Comparison of ENCODE assay signal across 15 cellular contexts in the genomic region with DNA sequence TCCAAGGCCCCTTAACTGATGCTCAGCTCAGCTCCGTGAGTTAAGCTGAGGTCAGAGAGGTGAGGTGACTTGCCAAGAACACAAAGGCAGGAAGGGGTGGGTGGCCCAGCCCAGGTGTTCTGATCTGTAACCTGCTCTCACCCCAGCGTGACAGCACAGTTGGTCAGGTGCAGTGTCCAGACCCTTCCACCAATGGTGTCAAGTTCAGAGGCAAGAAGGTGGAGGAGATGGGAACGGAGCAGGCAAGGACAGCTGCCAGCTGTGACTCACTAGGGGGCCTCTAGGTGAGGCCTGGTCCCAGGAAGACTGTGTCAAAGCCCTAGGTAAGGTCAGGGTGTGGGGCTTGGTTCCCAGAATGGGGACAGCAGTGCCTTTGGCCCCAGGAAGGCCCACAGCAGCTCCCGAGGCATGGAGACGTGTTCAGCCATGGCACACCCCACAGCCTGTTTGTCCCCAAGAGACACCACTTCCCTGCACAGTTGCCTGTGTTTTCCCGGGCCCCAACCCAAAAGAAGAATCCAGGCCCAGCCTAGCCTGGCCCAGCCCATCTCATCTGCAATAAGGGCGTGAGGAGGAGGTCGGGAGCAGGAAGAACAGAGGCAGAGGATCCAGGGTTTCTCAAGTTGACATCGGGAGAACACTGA. TPM values are rescaled to one million over a fixed set of nuclear protein-coding genes. Genes with fewer than 3 reads are reported as not detected.
"Had no signal": no experiment of that assay in that cellular context is flagged by ENCODE, and none has a peak within 500 bp of the region (broad histone marks: within the 10 kb centered on the region; RNA-seq: fewer than 3 reads in every experiment).

No MANE protein-coding gene starts in this region.

- H3K27ac Mint-ChIP-seq: activated naive CD4-positive, alpha-beta T cell treated with anti-CD3 and anti-CD28 coated beads for 36 hours; activated naive CD8-positive, alpha-beta T cell treated with anti-CD3 and anti-CD28 coated beads, Interleukin-2, amount 50 U/mL, for 24 hours; stimulated activated naive CD8-positive, alpha-beta T cell treated with anti-CD3 and anti-CD28 coated beads, Interleukin-15, Interleukin-2, amounts not matched to agents 100 ng/mL and 50 ng/mL, for 24 hours; WTC11 had no signal

- H3K4me1 ChIP-seq: breast epithelium, upper lobe of right lung had no signal

- H3K9me3 Mint-ChIP-seq: activated naive CD4-positive, alpha-beta T cell treated with anti-CD3 and anti-CD28 coated beads for 36 hours; activated naive CD8-positive, alpha-beta T cell treated with anti-CD3 and anti-CD28 coated beads, Interleukin-2, amount 50 U/mL, for 24 hours; naive thymus-derived CD4-positive, alpha-beta T cell; stimulated activated naive CD8-positive, alpha-beta T cell treated with anti-CD3 and anti-CD28 coated beads, Interleukin-15, Interleukin-2, amounts not matched to agents 100 ng/mL and 50 ng/mL, for 24 hours; WTC11 had no signal

- H3K27me3 ChIP-seq: breast epithelium, right atrium auricular region, upper lobe of right lung had no signal

- H3K4me1 Mint-ChIP-seq: activated naive CD8-positive, alpha-beta T cell treated with anti-CD3 and anti-CD28 coated beads, Interleukin-2, amount 50 U/mL, for 24 hours had no signal

- FAIRE-seq: endometrium, small intestine, TTC549 had no signal

- H3K36me3 ChIP-seq: breast epithelium, left ventricle myocardium inferior, right atrium auricular region, upper lobe of right lung had no signal

- H3K27ac ChIP-seq: breast epithelium, left ventricle myocardium inferior, right atrium auricular region, upper lobe of right lung had no signal

- H3K4me3 Mint-ChIP-seq: activated naive CD4-positive, alpha-beta T cell treated with anti-CD3 and anti-CD28 coated beads for 36 hours; activated naive CD8-positive, alpha-beta T cell treated with anti-CD3 and anti-CD28 coated beads, Interleukin-2, amount 50 U/mL, for 24 hours; naive thymus-derived CD4-positive, alpha-beta T cell; stimulated activated naive CD8-positive, alpha-beta T cell treated with anti-CD3 and anti-CD28 coated beads, Interleukin-15, Interleukin-2, amounts not matched to agents 100 ng/mL and 50 ng/mL, for 24 hours; WTC11 had no signal

- H3K4me3 ChIP-seq: breast epithelium, left ventricle myocardium inferior, mucosa of descending colon, right atrium auricular region, upper lobe of right lung had no signal

- H3K9me3 ChIP-seq: breast epithelium, left ventricle myocardium inferior, mucosa of descending colon, right atrium auricular region, upper lobe of right lung had no signal

- H3K36me3 Mint-ChIP-seq: naive thymus-derived CD4-positive, alpha-beta T cell; WTC11 had no signal

- H3K27me3 Mint-ChIP-seq: activated naive CD8-positive, alpha-beta T cell treated with anti-CD3 and anti-CD28 coated beads, Interleukin-2, amount 50 U/mL, for 24 hours; stimulated activated naive CD8-positive, alpha-beta T cell treated with anti-CD3 and anti-CD28 coated beads, Interleukin-15, Interleukin-2, amounts not matched to agents 100 ng/mL and 50 ng/mL, for 24 hours had no signal

RNA-seq across cellular contexts. Expression of a gene that starts 7.2 kb away (rescaled TPM):
- total RNA-seq: activated naive CD4-positive, alpha-beta T cell treated with anti-CD3 and anti-CD28 coated beads for 36 hours; breast epithelium; dermis blood vessel endothelial cell; naive thymus-derived CD4-positive, alpha-beta T cell had no signal
- polyA plus RNA-seq: aorta; naive thymus-derived CD4-positive, alpha-beta T cell had no signal
